1 cellular context compared by ENCODE assay signal in genomic region chr15:81323944-81324881, GRCh38.
A peak's percentile ranks its signal among the peaks of the same experiment; 100 is the strongest.
TF ChIP-seq lines count a peak whose summit lies in the region.

Gene STARD5, minus strand, starts transcription at chr15:81324141. Its CDS starts 42 bp downstream, at chr15:81324099.

TF ChIP-seq in K562, 482 proteins besides CTCF, POLR2A, EP300 and RAD21 (continued from another document and continues in another):
- TF ChIP-seq CHD7 (IDR thresholded peaks at IDR 0.05; ENCODE audit: low read depth, low read length) (no peak), ZNF76 (CRISPR knock-in tag; IDR thresholded peaks at IDR 0.05; ENCODE audit: borderline replicate concordance) (no peak), TFAP4 (CRISPR knock-in tag; IDR thresholded peaks at IDR 0.05; ENCODE audit: borderline replicate concordance) (peak; percentile 63; the same call in 1 of the 2 replicates), MCM3 (IDR thresholded peaks at IDR 0.05) (no peak), ILF3 (IDR thresholded peaks at IDR 0.05; ENCODE audit: borderline replicate concordance) (no peak), TEAD2 (tag; IDR thresholded peaks at IDR 0.05) (no peak), PHB (CRISPR knock-in tag; IDR thresholded peaks at IDR 0.05) (no peak), HNRNPUL1 (IDR thresholded peaks at IDR 0.05; ENCODE audit: low read length) (no peak), RBM25 (IDR thresholded peaks at IDR 0.05; ENCODE audit: low read depth, low read length, severe bottlenecking) (peak; percentile 53), JUND (IDR thresholded peaks at IDR 0.05; ENCODE audit: borderline replicate concordance, low read depth, low read length) (no peak), JUND (tag; IDR thresholded peaks at IDR 0.05; ENCODE audit: borderline replicate concordance, low read depth, low read length) (no peak; the same call in 2 of the 3 replicates), NR2C2 (CRISPR knock-in tag; IDR thresholded peaks at IDR 0.05) (no peak), NR2C2 (tag; IDR thresholded peaks at IDR 0.05) (peak; percentile 49; the same call in 1 of the 2 replicates), RFX7 (CRISPR knock-in tag; IDR thresholded peaks at IDR 0.05) (no peak), BHLHE40 (IDR thresholded peaks at IDR 0.05; ENCODE audit: low read length) (no peak), ZNF280B (CRISPR knock-in tag; IDR thresholded peaks at IDR 0.05) (no peak), ATF4 (CRISPR knock-in tag; IDR thresholded peaks at IDR 0.05) (no peak), ZNF584 (CRISPR knock-in tag; IDR thresholded peaks at IDR 0.05; ENCODE audit: low read depth) (no peak), STAG1 (CRISPR knock-in tag; IDR thresholded peaks at IDR 0.05; ENCODE audit: borderline replicate concordance) (no peak), BMI1 (IDR thresholded peaks at IDR 0.05; ENCODE audit: low read length) (no peak), ZNF695 (CRISPR knock-in tag; IDR thresholded peaks at IDR 0.05) (no peak), BCOR (IDR thresholded peaks at IDR 0.05) (peak; percentile 30; the same call in 1 of the 2 replicates), MEF2A (IDR thresholded peaks at IDR 0.05; ENCODE audit: control insufficient read depth, low read depth, low read length) (no peak), ZNF280A (IDR thresholded peaks at IDR 0.05; ENCODE audit: low read depth, partially characterized antibody) (no peak), ATF3 (IDR thresholded peaks at IDR 0.05) (no peak), ATF3 (CRISPR knock-in tag; conservative IDR thresholded peaks at IDR 0.05) (no peak), GATAD2B (IDR thresholded peaks at IDR 0.05; ENCODE audit: borderline replicate concordance) (no peak), ZNF140 (CRISPR knock-in tag; IDR thresholded peaks at IDR 0.05) (no peak), MIER1 (IDR thresholded peaks at IDR 0.05; ENCODE audit: low read depth) (no peak), CREM (IDR thresholded peaks at IDR 0.05; ENCODE audit: low read depth) (peak; percentile 65), ZBTB40 (IDR thresholded peaks at IDR 0.05) (no peak; the same call in 1 of the 2 replicates), ZBTB40 (CRISPR knock-in tag; IDR thresholded peaks at IDR 0.05) (no peak)
